Comparison of ENCODE assay signal across 23 cellular contexts in genomic region chr6:40380271-40380670, GRCh38.
DNase-seq lines count a peak whose midpoint lies in the region; ATAC-seq, FAIRE-seq and TF ChIP-seq lines count a peak whose summit lies in the region.
"Had no signal": no experiment of that assay in that cellular context is flagged by ENCODE, and none has a peak within 500 bp of the region (broad histone marks: within the 10 kb centered on the region; RNA-seq: fewer than 3 reads in every experiment).

No MANE protein-coding gene starts in this region.

- no peak overlapping the region for H3K4me2 ChIP-seq in mammary epithelial cell (ENCODE audit: insufficient read depth, low read depth, low read length)
- H3K4me2 ChIP-seq: A549 had no signal

- no peak for ATAC-seq in activated CD8-positive, alpha-beta T cell treated with anti-CD3 and anti-CD28 coated beads, Interleukin-2, amount 10 ng/mL, durations not matched to agents 7 days and 5 days
- ATAC-seq in activated CD8-positive, alpha-beta T cell treated with anti-CD3 and anti-CD28 coated beads for 36 hours, result no peak
- ATAC-seq in T-helper 17 cell, result no peak
- no peak for ATAC-seq in HG03025 (IDR thresholded peaks at IDR 0.05; ENCODE audit: low FRiP score, unreplicated experiment)
- ATAC-seq: A549 had no signal

- intact Hi-C loops in activated CD8-positive, alpha-beta T cell treated with anti-CD3 and anti-CD28 coated beads for 36 hours (cut with micrococcal nuclease), result no loop called here
- intact Hi-C loops in mammary epithelial cell (cut with micrococcal nuclease), result no loop called here

- in situ Hi-C loops in mammary epithelial cell (cut with MboI; ENCODE audit: low sequenced_read_pairs in 2 of 2), result no loop called here

- no peak overlapping the region for H3K27ac Mint-ChIP-seq in activated CD8-positive, alpha-beta T cell treated with anti-CD3 and anti-CD28 coated beads, Interleukin-2, amount 10 ng/mL, durations not matched to agents 7 days and 5 days
- H3K27ac Mint-ChIP-seq in activated CD8-positive, alpha-beta T cell treated with anti-CD3 and anti-CD28 coated beads for 36 hours, result no peak overlapping the region
- no peak overlapping the region for H3K27ac Mint-ChIP-seq in T-helper 17 cell
- H3K27ac Mint-ChIP-seq: HFFc6 had no signal

- no peaks in the 10 kb centered on the region for H3K27me3 ChIP-seq in bronchial epithelial cell (ENCODE audit: control insufficient read depth, insufficient read depth, low read length)
- no peaks in the 10 kb centered on the region for H3K27me3 ChIP-seq in mammary epithelial cell (ENCODE audit: insufficient read depth, low read length)

- BruUV-seq in mammary epithelial cell (replicated peaks; lab: Mats Ljungman, UMichigan), result no TSS peak

- dilution Hi-C loops in mammary epithelial cell (cut with HindIII; ENCODE audit: low sequenced_read_pairs), result no loop called here

- no peak overlapping the region for H3K27ac ChIP-seq in mammary epithelial cell (ENCODE audit: insufficient read depth, low read depth, low read length)
- H3K27ac ChIP-seq: A549 had no signal

- no peak overlapping the region for H2AFZ ChIP-seq in mammary epithelial cell (ENCODE audit: low read depth, low read length)

- no peaks in the 10 kb centered on the region for H3K4me1 ChIP-seq in mammary epithelial cell (ENCODE audit: insufficient read depth, low read length)
- H3K4me1 ChIP-seq: A549, HAP-1 had no signal

- CTCF ChIA-PET in activated CD8-positive, alpha-beta T cell treated with anti-CD3 and anti-CD28 coated beads, Interleukin-2, amount 10 ng/mL, durations not matched to agents 7 days and 5 days (lab: Charles Lee), result no interaction called here
- CTCF ChIA-PET in activated CD8-positive, alpha-beta T cell treated with anti-CD3 and anti-CD28 coated beads for 36 hours (lab: Charles Lee), result interaction anchor here (1.4 kb wide), 1 partner anchor 20 kb away, joined by 3 read pairs; no protein-coding TSS in a partner anchor
- CTCF ChIA-PET in mammary epithelial cell (lab: Charles Lee; ENCODE audit: low non-redundant PET), result no interaction called here

- H3K4me3 ChIP-seq in bronchial epithelial cell (ENCODE audit: low read depth, low read length) (no peak overlapping the region), mammary epithelial cell (replicated peaks in 1 of 3; ENCODE audit: insufficient read depth in 1 of 3, low read depth in 2 of 3, low read length in 3 of 3) (no peak overlapping the region)
- H3K4me3 ChIP-seq: A549, HAP-1 had no signal

- no peak overlapping the region for H3K9ac ChIP-seq in mammary epithelial cell (ENCODE audit: insufficient read depth, low read length)

- peaks cover 5% of the 10 kb centered on the region for H3K4me1 Mint-ChIP-seq in activated CD8-positive, alpha-beta T cell treated with anti-CD3 and anti-CD28 coated beads, Interleukin-2, amount 10 ng/mL, durations not matched to agents 7 days and 5 days (ENCODE audit: low read depth)
- no peaks in the 10 kb centered on the region for H3K4me1 Mint-ChIP-seq in activated CD8-positive, alpha-beta T cell treated with anti-CD3 and anti-CD28 coated beads for 36 hours (ENCODE audit: low read depth)
- H3K4me1 Mint-ChIP-seq in T-helper 17 cell, result peaks cover 2% of the 10 kb centered on the region
- H3K4me1 Mint-ChIP-seq: CD4-positive, alpha-beta memory T cell had no signal

- DNase-seq in activated CD8-positive, alpha-beta T cell treated with anti-CD3 and anti-CD28 coated beads, Interleukin-2, amount 10 ng/mL, durations not matched to agents 7 days and 5 days, result peak; percentile 7
- DNase-seq in activated CD8-positive, alpha-beta T cell treated with anti-CD3 and anti-CD28 coated beads for 36 hours, result no peak
- DNase-seq in bronchial epithelial cell (ENCODE audit: low read depth) (no peak), islet precursor cell (peak; percentile 8), T-helper 17 cell (no peak), mammary epithelial cell (no peak)
- DNase-seq: 8988T; ACHN; C1 segment of cervical spinal cord; Calu3; CD4-positive, alpha-beta memory T cell; COR-L47; DMS53; DMS79 treated with DMSO at 0.1 percent for 48 hours; GF-D8; GOT3; HFFc6 had no signal

- H3K9me3 Mint-ChIP-seq in activated CD8-positive, alpha-beta T cell treated with anti-CD3 and anti-CD28 coated beads, Interleukin-2, amount 10 ng/mL, durations not matched to agents 7 days and 5 days (ENCODE audit: insufficient read depth), result peaks cover 3% of the 10 kb centered on the region
- no peaks in the 10 kb centered on the region for H3K9me3 Mint-ChIP-seq in activated CD8-positive, alpha-beta T cell treated with anti-CD3 and anti-CD28 coated beads for 36 hours
- H3K9me3 Mint-ChIP-seq: CD4-positive, alpha-beta memory T cell had no signal

- POLR2A ChIA-PET in activated CD8-positive, alpha-beta T cell treated with anti-CD3 and anti-CD28 coated beads, Interleukin-2, amount 10 ng/mL, durations not matched to agents 7 days and 5 days (lab: Charles Lee), result no interaction called here
- POLR2A ChIA-PET in activated CD8-positive, alpha-beta T cell treated with anti-CD3 and anti-CD28 coated beads for 36 hours (lab: Charles Lee), result no interaction called here

- H3K4me3 Mint-ChIP-seq in activated CD8-positive, alpha-beta T cell treated with anti-CD3 and anti-CD28 coated beads, Interleukin-2, amount 10 ng/mL, durations not matched to agents 7 days and 5 days, result no peak overlapping the region
- H3K4me3 Mint-ChIP-seq in activated CD8-positive, alpha-beta T cell treated with anti-CD3 and anti-CD28 coated beads for 36 hours, result no peak overlapping the region
- H3K4me3 Mint-ChIP-seq in T-helper 17 cell, result no peak overlapping the region
- H3K4me3 Mint-ChIP-seq: CD4-positive, alpha-beta memory T cell; HFFc6 had no signal

- H3K9me3 ChIP-seq in T-helper 17 cell (ENCODE audit: control insufficient read depth, low read length, poor library complexity, severe bottlenecking) (no peaks in the 10 kb centered on the region), mammary epithelial cell (replicated peaks; ENCODE audit: insufficient read depth, low read length) (no peaks in the 10 kb centered on the region)
- H3K9me3 ChIP-seq: A549, HAP-1 had no signal

- FAIRE-seq in bronchial epithelial cell (lab: Jason Lieb, UNC), result peak; percentile 58
- FAIRE-seq: A549, GM12891, GM18507, H54 had no signal

- H3K27me3 Mint-ChIP-seq in activated CD8-positive, alpha-beta T cell treated with anti-CD3 and anti-CD28 coated beads, Interleukin-2, amount 10 ng/mL, durations not matched to agents 7 days and 5 days (ENCODE audit: low read depth), result peaks cover 2% of the 10 kb centered on the region
- H3K27me3 Mint-ChIP-seq in activated CD8-positive, alpha-beta T cell treated with anti-CD3 and anti-CD28 coated beads for 36 hours, result no peaks in the 10 kb centered on the region
- H3K27me3 Mint-ChIP-seq in T-helper 17 cell, result peaks cover 13% of the 10 kb centered on the region

- no peaks in the 10 kb centered on the region for H4K20me1 ChIP-seq in mammary epithelial cell (ENCODE audit: insufficient read depth, low read length)

- 71% methylated on average over 4 of the region's 4 CpGs for WGBS in mammary epithelial cell (ENCODE audit: low coverage, missing lambda C conversion rate)

- no peak for TF ChIP-seq CTCF in activated CD8-positive, alpha-beta T cell treated with anti-CD3 and anti-CD28 coated beads for 36 hours (IDR thresholded peaks at IDR 0.05)
- no peak for TF ChIP-seq CTCF in bronchial epithelial cell (IDR thresholded peaks at IDR 0.05; ENCODE audit: insufficient read depth, low read length, severe bottlenecking)
- no peak for TF ChIP-seq CTCF in mammary epithelial cell (conservative IDR thresholded peaks at IDR 0.05 in 1 of 2, IDR thresholded peaks at IDR 0.05 in 1 of 2; ENCODE audit: extremely low read depth in 1 of 2, insufficient read depth in 1 of 2, low read depth in 1 of 2, low read length in 2 of 2)

- H3K36me3 ChIP-seq in bronchial epithelial cell (ENCODE audit: control insufficient read depth, insufficient read depth, low read length) (no peaks in the 10 kb centered on the region), mammary epithelial cell (ENCODE audit: insufficient read depth, low read length) (no peaks in the 10 kb centered on the region)
- H3K36me3 ChIP-seq: HAP-1 had no signal

- H3K36me3 Mint-ChIP-seq in activated CD8-positive, alpha-beta T cell treated with anti-CD3 and anti-CD28 coated beads, Interleukin-2, amount 10 ng/mL, durations not matched to agents 7 days and 5 days (ENCODE audit: low read depth), result no peaks in the 10 kb centered on the region
- no peaks in the 10 kb centered on the region for H3K36me3 Mint-ChIP-seq in activated CD8-positive, alpha-beta T cell treated with anti-CD3 and anti-CD28 coated beads for 36 hours (ENCODE audit: low read depth)
- H3K36me3 Mint-ChIP-seq in T-helper 17 cell (ENCODE audit: low read depth), result no peaks in the 10 kb centered on the region
- H3K36me3 Mint-ChIP-seq: CD4-positive, alpha-beta memory T cell had no signal

- H3K79me2 ChIP-seq in mammary epithelial cell (ENCODE audit: insufficient read depth, low read length), result no peaks in the 10 kb centered on the region

Comparison
In these comparisons a context has a peak if more than half of its experiments do, and no peak if none do; other contexts are left out.
1. DNase-seq: peak in activated CD8-positive, alpha-beta T cell treated with anti-CD3 and anti-CD28 coated beads, Interleukin-2, amount 10 ng/mL, durations not matched to agents 7 days and 5 days (single experiment) and islet precursor cell (single experiment); none in activated CD8-positive, alpha-beta T cell treated with anti-CD3 and anti-CD28 coated beads for 36 hours (single experiment), bronchial epithelial cell (single experiment), T-helper 17 cell (0 of 3) and mammary epithelial cell (single experiment).